ENCODE assay signal across 21 cellular contexts in genomic region chr3:94694894-94695293, GRCh38.
"Had no signal": no experiment of that assay in that cellular context is flagged by ENCODE, and none has a peak within 500 bp of the region (broad histone marks: within the 10 kb centered on the region; RNA-seq: fewer than 3 reads in every experiment).

No MANE protein-coding gene starts in this region.

- H3K27me3 ChIP-seq: brain microvascular endothelial cell, pancreas, sigmoid colon, testis, uterus had no signal

- H3K36me3 ChIP-seq: brain microvascular endothelial cell, left ventricle myocardium inferior, pancreas, sigmoid colon, uterus had no signal

- H3K27me3 Mint-ChIP-seq: activated CD4-positive, alpha-beta memory T cell treated with anti-CD3 and anti-CD28 coated beads for 36 hours; central memory CD8-positive, alpha-beta T cell; stimulated activated naive B cell treated with anti-CD40 and anti-IgM and Interleukin-4, amounts not matched to agents 10 μg/mL and 1 μg/mL and 100 μg/mL, for 72 hours; T-helper 17 cell had no signal

- H3K9me3 Mint-ChIP-seq: endodermal cell, mesothelial cell of epicardium had no signal

- H3K4me1 ChIP-seq: left ventricle myocardium inferior, pancreas, sigmoid colon, testis, uterus had no signal

- DNase-seq: activated CD4-positive, alpha-beta memory T cell treated with anti-CD3 and anti-CD28 coated beads for 36 hours; activated CD4-positive, alpha-beta T cell treated with anti-CD3 and anti-CD28 coated beads for 48 hours; activated naive CD4-positive, alpha-beta T cell treated with Interleukin-2 at 50 U/mL for 16 hours; activated T-cell treated with anti-CD3 and anti-CD28 coated beads, Interleukin-2, amount 50 U/mL, for 48 hours; brain microvascular endothelial cell; cortex of kidney; endodermal cell; left ventricle myocardium inferior; natural killer cell; pancreas; sigmoid colon; stimulated activated CD4-positive, alpha-beta T cell treated with anti-CD3 and anti-CD28 coated beads, Interleukin-2, amount 100 ng/mL, for 48 hours; stimulated activated CD8-positive, alpha-beta memory T cell treated with anti-CD3 and anti-CD28 coated beads, Interleukin-4, amount 100 ng/mL, for 48 hours; stimulated activated naive B cell treated with anti-CD40 and anti-IgM and Interleukin-4, amounts not matched to agents 10 μg/mL and 1 μg/mL and 100 μg/mL, for 72 hours; T-helper 17 cell; testis; trophoblast cell; uterus had no signal

- H3K36me3 Mint-ChIP-seq: activated CD4-positive, alpha-beta memory T cell treated with anti-CD3 and anti-CD28 coated beads for 36 hours; mesothelial cell of epicardium; stimulated activated naive B cell treated with anti-CD40 and anti-IgM and Interleukin-4, amounts not matched to agents 10 μg/mL and 1 μg/mL and 100 μg/mL, for 72 hours had no signal

- H3K4me3 ChIP-seq: left ventricle myocardium inferior, pancreas, sigmoid colon, testis, uterus had no signal

- H3K4me3 Mint-ChIP-seq: activated CD4-positive, alpha-beta memory T cell treated with anti-CD3 and anti-CD28 coated beads for 36 hours; central memory CD8-positive, alpha-beta T cell; endodermal cell; mesothelial cell of epicardium; natural killer cell; stimulated activated naive B cell treated with anti-CD40 and anti-IgM and Interleukin-4, amounts not matched to agents 10 μg/mL and 1 μg/mL and 100 μg/mL, for 72 hours; T-helper 17 cell had no signal

- H3K4me1 Mint-ChIP-seq: central memory CD8-positive, alpha-beta T cell; endodermal cell; natural killer cell; stimulated activated naive B cell treated with anti-CD40 and anti-IgM and Interleukin-4, amounts not matched to agents 10 μg/mL and 1 μg/mL and 100 μg/mL, for 72 hours; T-helper 17 cell had no signal

- H3K27ac ChIP-seq: brain microvascular endothelial cell, epithelial cell of prostate, left ventricle myocardium inferior, pancreas, sigmoid colon, testis, uterus had no signal

- H3K27ac Mint-ChIP-seq: activated CD4-positive, alpha-beta memory T cell treated with anti-CD3 and anti-CD28 coated beads for 36 hours; endodermal cell; mesothelial cell of epicardium; natural killer cell; stimulated activated naive B cell treated with anti-CD40 and anti-IgM and Interleukin-4, amounts not matched to agents 10 μg/mL and 1 μg/mL and 100 μg/mL, for 72 hours; T-helper 17 cell had no signal

- H3K9me3 ChIP-seq: left ventricle myocardium inferior, pancreas, testis, uterus had no signal
